ENCODE assay signal across 8 cellular contexts in genomic region chr19:13098291-13099072, GRCh38. TPM values are rescaled to one million over a fixed set of nuclear protein-coding genes. Genes with fewer than 3 reads are reported as not detected.
A peak's percentile ranks its signal among the peaks of the same experiment; 100 is the strongest.
DNase-seq lines count a peak whose midpoint lies in the region; ATAC-seq and TF ChIP-seq lines count a peak whose summit lies in the region.

No MANE protein-coding gene starts in this region.

- no peak overlapping the region for H3K27ac Mint-ChIP-seq in osteocyte (ENCODE audit: unreplicated experiment)

- H3K36me3 ChIP-seq in OCI-LY7 (ENCODE audit: insufficient read depth, low read length) (peaks cover 24% of the 10 kb centered on the region), colonic mucosa (no peaks in the 10 kb centered on the region), mucosa of descending colon (ENCODE audit: low read depth) (no peaks in the 10 kb centered on the region)

- H3K79me2 ChIP-seq in OCI-LY7 (ENCODE audit: insufficient read depth, low read depth, low read length), result peaks cover 17% of the 10 kb centered on the region

- H3K27ac ChIP-seq in OCI-LY7 (ENCODE audit: low read depth, low read length, poor library complexity, severe bottlenecking), result no peak overlapping the region
- peak overlapping the region; percentile 65 for H3K27ac ChIP-seq in colonic mucosa

- intact Hi-C loops in OCI-LY7 (cut with micrococcal nuclease; ENCODE audit: unreplicated experiment) (no loop called here), colonic mucosa (cut with DNase I) (loop anchor here (10.0 kb wide), 1 partner anchor 64 kb away; no protein-coding TSS in a partner anchor), mucosa of descending colon (cut with DNase I, micrococcal nuclease) (loop anchor here in 1 of 2 donors (10.0 kb wide), 1 partner anchor 114 kb away; no protein-coding TSS in a partner anchor)

- no peaks in the 10 kb centered on the region for H3K9me3 Mint-ChIP-seq in osteocyte (ENCODE audit: unreplicated experiment)

- H3K4me3 Mint-ChIP-seq in osteocyte (ENCODE audit: unreplicated experiment), result no peak overlapping the region

- CTCF ChIA-PET in OCI-LY7 (lab: Charles Lee; ENCODE audit: unreplicated experiment), result no interaction called here

- TF ChIP-seq CTCF in OCI-LY7 (conservative IDR thresholded peaks at IDR 0.05; ENCODE audit: low read length), result no peak
- TF ChIP-seq CTCF in colonic mucosa (IDR thresholded peaks at IDR 0.05), result no peak
- no peak for TF ChIP-seq CTCF in mucosa of descending colon (IDR thresholded peaks at IDR 0.05)
- no peak for TF ChIP-seq CTCF in osteocyte (IDR thresholded peaks at IDR 0.05)

- H3K27me3 Mint-ChIP-seq in osteocyte (ENCODE audit: unreplicated experiment), result peaks cover 19% of the 10 kb centered on the region

- H4K20me1 ChIP-seq in OCI-LY7 (ENCODE audit: insufficient read depth, low read length), result no peaks in the 10 kb centered on the region

- DNase-seq in ELF-1 (ENCODE audit: low read depth, low spot score) (peak; percentile 53), OCI-LY7 (ENCODE audit: low spot score) (no peak), colonic mucosa (peak; percentile 58), mucosa of descending colon (peak; percentile 43 to 72 (median 62)), left lobe of liver (ENCODE audit: low spot score) (no peak), osteocyte (ENCODE audit: extremely low spot score, unreplicated experiment) (no peak), SHP77 (lab: John Stamatoyannopoulos, UW) (no peak)

- peak overlapping the region; percentile 55 to 71 for H3K9ac ChIP-seq in colonic mucosa (ENCODE audit: low read depth in 2 of 2, low read length in 2 of 2)

- POLR2A ChIA-PET in OCI-LY7 (lab: Charles Lee), result no interaction called here

- no peak overlapping the region for H2AFZ ChIP-seq in OCI-LY7 (ENCODE audit: low read length)

- H3K9me3 ChIP-seq in OCI-LY7 (ENCODE audit: low read length) (no peaks in the 10 kb centered on the region), colonic mucosa (no peaks in the 10 kb centered on the region), mucosa of descending colon (no peaks in the 10 kb centered on the region)

- peaks cover 5% of the 10 kb centered on the region for H3K36me3 Mint-ChIP-seq in osteocyte (ENCODE audit: unreplicated experiment)

- H3K4me1 ChIP-seq in OCI-LY7 (ENCODE audit: insufficient read depth, low read length, poor library complexity, severe bottlenecking) (peaks cover 79% of the 10 kb centered on the region), colonic mucosa (peaks cover 26% of the 10 kb centered on the region), mucosa of descending colon (ENCODE audit: low read depth) (peaks cover 46% of the 10 kb centered on the region)

- H3K4me3 ChIP-seq in OCI-LY7 (ENCODE audit: low read depth, low read length, poor library complexity, severe bottlenecking), result no peak overlapping the region
- H3K4me3 ChIP-seq in colonic mucosa, result peak overlapping the region; percentile 27
- H3K4me3 ChIP-seq in mucosa of descending colon, result no peak overlapping the region

- no peaks in the 10 kb centered on the region for H3K27me3 ChIP-seq in colonic mucosa

- H3K9me2 ChIP-seq in OCI-LY7 (ENCODE audit: insufficient read depth, low read length), result no peaks in the 10 kb centered on the region

- no TSS peak for BruUV-seq in OCI-LY7 (replicated peaks; lab: Mats Ljungman, UMichigan)

- ATAC-seq in mucosa of descending colon (peak; percentile 35), left lobe of liver (no peak), HG02981 (IDR thresholded peaks at IDR 0.05; ENCODE audit: unreplicated experiment) (no peak)

- H3K4me1 Mint-ChIP-seq in osteocyte (ENCODE audit: unreplicated experiment), result peaks cover 34% of the 10 kb centered on the region

- H3K4me2 ChIP-seq in OCI-LY7 (ENCODE audit: low read length), result peak overlapping the region; percentile 85; the same call in 1 of the 2 replicates

RNA-seq across cellular contexts. Expression of gene LYL1, which starts 4.2 kb away (rescaled TPM):
- total RNA-seq in OCI-LY7 (2014; rRNA removed; shearing (Covaris generic)), result 66.8 and 75.5 TPM in 2 replicates
- total RNA-seq in OCI-LY7 (2022), result 70.4 and 72.5 TPM in 2 replicates
- 1 to 10 TPM; 3.6 to 4.5 TPM for total RNA-seq in colonic mucosa
- 1 to 10 TPM; 1.7 to 7.6 (median 4.7) TPM for total RNA-seq in mucosa of descending colon
- 1.5 TPM for total RNA-seq in left lobe of liver
- total RNA-seq in osteocyte, result not detected in 2 replicates

RNA-seq across cellular contexts. Expression of gene TRMT1, which starts 18.1 kb away (rescaled TPM):
- total RNA-seq in OCI-LY7 (2014; rRNA removed; shearing (Covaris generic)), result 39.2 and 56.8 TPM in 2 replicates
- total RNA-seq in OCI-LY7 (2022) (38.2 and 50.4 TPM in 2 replicates), colonic mucosa (10 to 100 TPM; 17.5 to 40.1 TPM), mucosa of descending colon (10 to 100 TPM; 26.6 to 37.9 (median 30.0) TPM), left lobe of liver (15.8 TPM), osteocyte (37.4 and 43.1 TPM in 2 replicates)

RNA-seq across cellular contexts. Expression of gene NACC1, which starts 19.6 kb away (rescaled TPM):
- 46.5 and 56.3 TPM in 2 replicates for total RNA-seq in OCI-LY7 (2014; rRNA removed; shearing (Covaris generic))
- total RNA-seq in OCI-LY7 (2022) (40.4 and 52.9 TPM in 2 replicates), colonic mucosa (100 to 1,000 TPM in 1 of 2 donors, 10 to 100 TPM in 1; 56.7 to 119 TPM), mucosa of descending colon (10 to 100 TPM; 42.2 to 58.9 (median 54.1) TPM), left lobe of liver (26.7 TPM), osteocyte (40.4 and 45.1 TPM in 2 replicates)

RNA-seq across cellular contexts. Expression of gene STX10, which starts 51.7 kb away (rescaled TPM):
- 67.8 and 91.7 TPM in 2 replicates for total RNA-seq in OCI-LY7 (2014; rRNA removed; shearing (Covaris generic))
- total RNA-seq in OCI-LY7 (2022) (41.6 and 45.4 TPM in 2 replicates), colonic mucosa (10 to 100 TPM; 51.0 to 78.2 TPM), mucosa of descending colon (10 to 100 TPM; 48.2 to 59.7 (median 49.3) TPM), left lobe of liver (22.7 TPM), osteocyte (48.5 and 50.5 TPM in 2 replicates)

RNA-seq across cellular contexts. Expression of gene IER2, which starts 51.7 kb away (rescaled TPM):
- total RNA-seq in OCI-LY7 (2014; rRNA removed; shearing (Covaris generic)), result 61.6 and 64.3 TPM in 2 replicates
- total RNA-seq in OCI-LY7 (2022), result 79.5 and 89.0 TPM in 2 replicates
- 100 to 1,000 TPM in 1 of 2 donors, 10 to 100 TPM in 1; 83.4 to 116 TPM for total RNA-seq in colonic mucosa
- 100 to 1,000 TPM; 101 to 117 (median 112) TPM for total RNA-seq in mucosa of descending colon
- 26.5 TPM for total RNA-seq in left lobe of liver
- total RNA-seq in osteocyte, result 109 and 148 TPM in 2 replicates

Comparison
In these comparisons a context has a peak if more than half of its experiments do, and no peak if none do; other contexts are left out.
1. DNase-seq: peak in ELF-1 (single experiment), colonic mucosa (single experiment) and mucosa of descending colon (3 of 3); none in OCI-LY7 (single experiment), left lobe of liver (single experiment), osteocyte (single experiment) and SHP77 (0 of 2).
2. RNA of gene LYL1, which starts 4.2 kb away (total RNA-seq): 66.8 to 75.5 TPM in OCI-LY7; 1.7 to 7.6 TPM in mucosa of descending colon, 3.6 to 4.5 TPM in colonic mucosa, 1.5 TPM in left lobe of liver (single experiment) and not detected in osteocyte; every median in the first group is over 4 times any median in the second.